In the genomic region with DNA sequence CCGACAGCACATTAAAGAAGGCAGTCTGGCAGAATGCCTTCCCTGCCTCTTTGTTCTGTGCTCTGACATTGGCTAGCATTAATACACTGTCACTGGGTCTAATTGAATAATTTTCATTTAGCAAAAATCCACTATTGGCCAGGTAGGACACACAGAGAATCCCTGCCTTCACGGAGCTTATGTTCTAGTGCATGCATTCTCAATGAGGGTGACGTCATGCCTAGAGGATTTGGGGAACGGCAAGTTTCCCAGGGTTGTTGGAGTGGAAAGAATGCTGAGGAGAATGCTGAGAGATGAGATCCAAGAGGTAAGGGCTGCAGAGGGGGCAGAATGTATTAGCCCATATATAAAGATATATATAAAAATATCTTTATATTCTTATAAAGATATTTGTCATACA, we compare ENCODE assay signal across 2 cellular contexts.
TF ChIP-seq lines count a peak whose summit lies in the region.

No MANE protein-coding gene starts in this region.

TF ChIP-seq in GM23338, 12 proteins besides CTCF, POLR2A, EP300 and RAD21 (continues in another document):
- TF ChIP-seq CREB1 (CRISPR knock-in tag; IDR thresholded peaks at IDR 0.05; ENCODE audit: low read depth) = no peak
- TF ChIP-seq, protein P1, sequence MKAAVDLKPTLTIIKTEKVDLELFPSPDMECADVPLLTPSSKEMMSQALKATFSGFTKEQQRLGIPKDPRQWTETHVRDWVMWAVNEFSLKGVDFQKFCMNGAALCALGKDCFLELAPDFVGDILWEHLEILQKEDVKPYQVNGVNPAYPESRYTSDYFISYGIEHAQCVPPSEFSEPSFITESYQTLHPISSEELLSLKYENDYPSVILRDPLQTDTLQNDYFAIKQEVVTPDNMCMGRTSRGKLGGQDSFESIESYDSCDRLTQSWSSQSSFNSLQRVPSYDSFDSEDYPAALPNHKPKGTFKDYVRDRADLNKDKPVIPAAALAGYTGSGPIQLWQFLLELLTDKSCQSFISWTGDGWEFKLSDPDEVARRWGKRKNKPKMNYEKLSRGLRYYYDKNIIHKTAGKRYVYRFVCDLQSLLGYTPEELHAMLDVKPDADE (IDR thresholded peaks at IDR 0.05) = no peak
- TF ChIP-seq ZNF331 (CRISPR knock-in tag; IDR thresholded peaks at IDR 0.05; ENCODE audit: low read depth) = no peak
- TF ChIP-seq EZH2phosphoT487 (IDR thresholded peaks at IDR 0.05; ENCODE audit: unreplicated experiment) = no peak
- no peak for TF ChIP-seq NANOG (IDR thresholded peaks at IDR 0.05; ENCODE audit: borderline replicate concordance)
- TF ChIP-seq EZH2 (IDR thresholded peaks at IDR 0.05; ENCODE audit: low read depth, unreplicated experiment) = no peak
- TF ChIP-seq ZNF114 (CRISPR knock-in tag; IDR thresholded peaks at IDR 0.05) = no peak
- no peak for TF ChIP-seq STAT1 (IDR thresholded peaks at IDR 0.05; ENCODE audit: unreplicated experiment)
- TF ChIP-seq, protein P2, sequence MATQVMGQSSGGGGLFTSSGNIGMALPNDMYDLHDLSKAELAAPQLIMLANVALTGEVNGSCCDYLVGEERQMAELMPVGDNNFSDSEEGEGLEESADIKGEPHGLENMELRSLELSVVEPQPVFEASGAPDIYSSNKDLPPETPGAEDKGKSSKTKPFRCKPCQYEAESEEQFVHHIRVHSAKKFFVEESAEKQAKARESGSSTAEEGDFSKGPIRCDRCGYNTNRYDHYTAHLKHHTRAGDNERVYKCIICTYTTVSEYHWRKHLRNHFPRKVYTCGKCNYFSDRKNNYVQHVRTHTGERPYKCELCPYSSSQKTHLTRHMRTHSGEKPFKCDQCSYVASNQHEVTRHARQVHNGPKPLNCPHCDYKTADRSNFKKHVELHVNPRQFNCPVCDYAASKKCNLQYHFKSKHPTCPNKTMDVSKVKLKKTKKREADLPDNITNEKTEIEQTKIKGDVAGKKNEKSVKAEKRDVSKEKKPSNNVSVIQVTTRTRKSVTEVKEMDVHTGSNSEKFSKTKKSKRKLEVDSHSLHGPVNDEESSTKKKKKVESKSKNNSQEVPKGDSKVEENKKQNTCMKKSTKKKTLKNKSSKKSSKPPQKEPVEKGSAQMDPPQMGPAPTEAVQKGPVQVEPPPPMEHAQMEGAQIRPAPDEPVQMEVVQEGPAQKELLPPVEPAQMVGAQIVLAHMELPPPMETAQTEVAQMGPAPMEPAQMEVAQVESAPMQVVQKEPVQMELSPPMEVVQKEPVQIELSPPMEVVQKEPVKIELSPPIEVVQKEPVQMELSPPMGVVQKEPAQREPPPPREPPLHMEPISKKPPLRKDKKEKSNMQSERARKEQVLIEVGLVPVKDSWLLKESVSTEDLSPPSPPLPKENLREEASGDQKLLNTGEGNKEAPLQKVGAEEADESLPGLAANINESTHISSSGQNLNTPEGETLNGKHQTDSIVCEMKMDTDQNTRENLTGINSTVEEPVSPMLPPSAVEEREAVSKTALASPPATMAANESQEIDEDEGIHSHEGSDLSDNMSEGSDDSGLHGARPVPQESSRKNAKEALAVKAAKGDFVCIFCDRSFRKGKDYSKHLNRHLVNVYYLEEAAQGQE (IDR thresholded peaks at IDR 0.05; ENCODE audit: unreplicated experiment) = no peak
- TF ChIP-seq POLR2AphosphoS5 (IDR thresholded peaks at IDR 0.05; ENCODE audit: low read depth) = no peak

TF ChIP-seq in K562, 482 proteins besides CTCF, POLR2A, EP300 and RAD21:
- TF ChIP-seq, protein P3, sequence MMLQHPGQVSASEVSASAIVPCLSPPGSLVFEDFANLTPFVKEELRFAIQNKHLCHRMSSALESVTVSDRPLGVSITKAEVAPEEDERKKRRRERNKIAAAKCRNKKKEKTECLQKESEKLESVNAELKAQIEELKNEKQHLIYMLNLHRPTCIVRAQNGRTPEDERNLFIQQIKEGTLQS (IDR thresholded peaks at IDR 0.05) = peak; percentile 22; the same call in 1 of the 2 replicates
- TF ChIP-seq, protein P3 (CRISPR knock-in tag; conservative IDR thresholded peaks at IDR 0.05) = no peak
- TF ChIP-seq, protein P4, sequence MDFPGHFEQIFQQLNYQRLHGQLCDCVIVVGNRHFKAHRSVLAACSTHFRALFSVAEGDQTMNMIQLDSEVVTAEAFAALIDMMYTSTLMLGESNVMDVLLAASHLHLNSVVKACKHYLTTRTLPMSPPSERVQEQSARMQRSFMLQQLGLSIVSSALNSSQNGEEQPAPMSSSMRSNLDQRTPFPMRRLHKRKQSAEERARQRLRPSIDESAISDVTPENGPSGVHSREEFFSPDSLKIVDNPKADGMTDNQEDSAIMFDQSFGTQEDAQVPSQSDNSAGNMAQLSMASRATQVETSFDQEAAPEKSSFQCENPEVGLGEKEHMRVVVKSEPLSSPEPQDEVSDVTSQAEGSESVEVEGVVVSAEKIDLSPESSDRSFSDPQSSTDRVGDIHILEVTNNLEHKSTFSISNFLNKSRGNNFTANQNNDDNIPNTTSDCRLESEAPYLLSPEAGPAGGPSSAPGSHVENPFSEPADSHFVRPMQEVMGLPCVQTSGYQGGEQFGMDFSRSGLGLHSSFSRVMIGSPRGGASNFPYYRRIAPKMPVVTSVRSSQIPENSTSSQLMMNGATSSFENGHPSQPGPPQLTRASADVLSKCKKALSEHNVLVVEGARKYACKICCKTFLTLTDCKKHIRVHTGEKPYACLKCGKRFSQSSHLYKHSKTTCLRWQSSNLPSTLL (IDR thresholded peaks at IDR 0.05) = no peak
